ENCODE assay signal across 17 cellular contexts in the genomic region with DNA sequence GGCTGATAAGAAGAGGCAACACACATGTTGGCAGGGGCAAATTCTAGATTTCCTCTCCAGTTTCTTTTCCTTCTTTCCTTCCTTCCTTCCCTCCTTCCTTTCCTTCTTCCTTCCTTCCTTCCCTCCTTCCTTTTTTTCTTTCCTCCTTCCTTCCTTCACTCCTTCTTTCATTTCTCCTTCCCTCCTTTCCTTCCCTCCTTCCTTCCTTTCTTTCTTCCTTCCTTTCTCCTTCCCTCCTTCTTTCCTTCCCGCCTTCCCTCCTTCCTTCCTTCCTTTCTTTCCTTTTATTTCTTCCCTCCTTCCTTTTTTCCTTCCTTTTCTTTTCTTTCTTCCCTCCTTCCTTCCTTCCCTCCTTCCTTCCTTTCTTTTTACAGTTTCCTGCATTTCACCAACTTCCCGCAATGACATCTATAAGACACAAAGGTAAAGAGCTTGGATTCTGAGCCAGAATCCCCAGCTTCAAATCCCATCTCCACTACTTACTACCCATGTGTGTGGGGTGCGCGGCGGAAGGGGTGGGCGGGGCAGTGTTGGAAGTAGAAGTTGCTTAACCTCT. TPM values are rescaled to one million over a fixed set of nuclear protein-coding genes. Genes with fewer than 3 reads are reported as not detected.
DNase-seq lines count a peak whose midpoint lies in the region; TF ChIP-seq lines count a peak whose summit lies in the region.
"Had no signal": no experiment of that assay in that cellular context is flagged by ENCODE, and none has a peak within 500 bp of the region (broad histone marks: within the 10 kb centered on the region; RNA-seq: fewer than 3 reads in every experiment).

No MANE protein-coding gene starts in this region.

- DNase-seq in adrenal gland = peak in 1 of 7 donors; percentile 21
- no peak for DNase-seq in hepatocyte (ENCODE audit: low spot score)
- DNase-seq in mesothelial cell of epicardium (ENCODE audit: low spot score in 2 of 2, unreplicated experiment in 2 of 2) = no peak
- DNase-seq in immature natural killer cell = no peak
- DNase-seq in NCI-H526 treated with DMSO at 0.1 percent for 48 hours (lab: John Stamatoyannopoulos, UW) = no peak
- no peak for DNase-seq in stimulated activated CD4-positive, alpha-beta T cell treated with anti-CD3 and anti-CD28 coated beads, Interleukin-12 subunit alpha, Interleukin-12 subunit beta, amount 100 ng/mL, for 4 hours
- DNase-seq in foreskin melanocyte = no peak
- DNase-seq: AML-193; Calu3; CD8-positive, alpha-beta T cell; DMS79 treated with DMSO at 0.1 percent for 48 hours; GF-D8; GOT3; H7 had no signal

- no peak overlapping the region for H2AFZ ChIP-seq in hepatocyte

- H3K4me1 Mint-ChIP-seq in mesothelial cell of epicardium (peaks cover 15% of the 10 kb centered on the region), immature natural killer cell (no peaks in the 10 kb centered on the region)

- H3K4me3 Mint-ChIP-seq in mesothelial cell of epicardium (no peak overlapping the region), immature natural killer cell (no peak overlapping the region)
- H3K4me3 Mint-ChIP-seq: CD8-positive, alpha-beta T cell had no signal

- TF ChIP-seq CTCF in adrenal gland (IDR thresholded peaks at IDR 0.05) (no peak), hepatocyte (IDR thresholded peaks at IDR 0.05; ENCODE audit: poor library complexity) (no peak), mesothelial cell of epicardium (IDR thresholded peaks at IDR 0.05; ENCODE audit: unreplicated experiment) (no peak)

- H3K79me2 ChIP-seq in hepatocyte = peaks cover 86% of the 10 kb centered on the region

- TF ChIP-seq POLR2A in adrenal gland (IDR thresholded peaks at IDR 0.05) = no peak

- no peaks in the 10 kb centered on the region for H3K27me3 Mint-ChIP-seq in mesothelial cell of epicardium (ENCODE audit: low read depth)
- peaks cover 2 to 6% (median 5%) of the 10 kb centered on the region in 3 donors for H3K27me3 Mint-ChIP-seq in immature natural killer cell (ENCODE audit: low read depth in 3 of 3)

- H4K20me1 ChIP-seq in BLaER1 (peaks cover 100% of the 10 kb centered on the region), hepatocyte (ENCODE audit: insufficient read depth, poor library complexity, severe bottlenecking) (peaks cover 13% of the 10 kb centered on the region)

- no peak overlapping the region for H3K9ac ChIP-seq in BLaER1

- H3K4me3 ChIP-seq in BLaER1 = no peak overlapping the region
- H3K4me3 ChIP-seq in adrenal gland = no peak overlapping the region
- H3K4me3 ChIP-seq in hepatocyte = no peak overlapping the region
- H3K4me3 ChIP-seq: A549 had no signal

- H3K36me3 ChIP-seq in BLaER1 (peaks cover 93% of the 10 kb centered on the region), adrenal gland (replicated peaks in 1 of 2) (peaks cover 0 to 3% of the 10 kb centered on the region in 2 donors), hepatocyte (replicated peaks; ENCODE audit: insufficient read depth, low read depth) (no peaks in the 10 kb centered on the region)

- H3K9me2 ChIP-seq in hepatocyte (replicated peaks; ENCODE audit: insufficient read depth) = no peaks in the 10 kb centered on the region

- H3K27ac Mint-ChIP-seq in mesothelial cell of epicardium = peak overlapping the region; percentile 27
- no peak overlapping the region for H3K27ac Mint-ChIP-seq in immature natural killer cell
- H3K27ac Mint-ChIP-seq: CD8-positive, alpha-beta T cell had no signal

- H3K9me3 ChIP-seq in BLaER1 (no peaks in the 10 kb centered on the region), adrenal gland (replicated peaks in 1 of 3) (no peaks in the 10 kb centered on the region), hepatocyte (ENCODE audit: low read depth) (no peaks in the 10 kb centered on the region)
- H3K9me3 ChIP-seq: A549 had no signal

- 94 to 95% (median 95%) methylated on average over 6 of the region's 6 CpGs for WGBS in adrenal gland, 4 donors
- WGBS in hepatocyte (ENCODE audit: low lambda C conversion rate, missing lambda C conversion rate) = 95% methylated on average over 5 of the region's 6 CpGs

- H3K4me2 ChIP-seq in BLaER1 (0 out of 2 replicates have a peak overlapping the region, but pooled peaks have one; percentile 25), hepatocyte (no peak overlapping the region)
- H3K4me2 ChIP-seq: A549 had no signal

- no peaks in the 10 kb centered on the region for H3K9me3 Mint-ChIP-seq in mesothelial cell of epicardium
- H3K9me3 Mint-ChIP-seq in immature natural killer cell = peaks cover 0 to 1% (median 0%) of the 10 kb centered on the region in 6 donors
- H3K9me3 Mint-ChIP-seq: CD8-positive, alpha-beta T cell had no signal

- H3K36me3 Mint-ChIP-seq in mesothelial cell of epicardium (peaks cover 4% of the 10 kb centered on the region), immature natural killer cell (no peaks in the 10 kb centered on the region)
- H3K36me3 Mint-ChIP-seq: CD8-positive, alpha-beta T cell had no signal

- H3K27me3 ChIP-seq in BLaER1 (no peaks in the 10 kb centered on the region), adrenal gland (no peaks in the 10 kb centered on the region), hepatocyte (no peaks in the 10 kb centered on the region)

- peak overlapping the region; percentile 9; the same call in 1 of the 2 replicates for H3K27ac ChIP-seq in BLaER1
- H3K27ac ChIP-seq in adrenal gland = peak overlapping the region in 3 of 5 donors; percentile 58 to 90 (median 87)
- H3K27ac ChIP-seq in hepatocyte = peak overlapping the region; percentile 87
- H3K27ac ChIP-seq: 22Rv1, A549 had no signal

- intact Hi-C loops in adrenal gland (cut with DNase I) = no loop called here

- H3K4me1 ChIP-seq in BLaER1 (peaks cover 77% of the 10 kb centered on the region), adrenal gland (replicated peaks in 1 of 2) (peaks cover 35 to 70% of the 10 kb centered on the region in 2 donors), hepatocyte (ENCODE audit: insufficient read depth) (peaks cover 19% of the 10 kb centered on the region)
- H3K4me1 ChIP-seq: A549 had no signal

RNA-seq across cellular contexts. Expression of gene INSR, which starts 35.3 kb away (rescaled TPM):
- total RNA-seq in adrenal gland = 100 to 1,000 TPM in 6 of 8 donors, 10 to 100 TPM in 2; 83.9 to 327 (median 120) TPM
- 10 to 100 TPM; 19.0 to 59.4 (median 42.1) TPM for polyA plus RNA-seq in adrenal gland
- total RNA-seq in hepatocyte = 49.9 and 59.0 TPM in 2 replicates
- polyA plus RNA-seq in hepatocyte = 17.0 and 17.7 TPM in 2 replicates
- 42.3 to 46.5 TPM (median 44.7 TPM) in 3 replicates for total RNA-seq in mesothelial cell of epicardium
- polyA plus RNA-seq in immature natural killer cell = under 1 TPM; 0.03 to 0.29 (median 0.04) TPM

Comparison
In these comparisons a context has a peak if more than half of its experiments do, and no peak if none do; other contexts are left out.
1. H3K27ac ChIP-seq: peak in every context shown above with its lines; median percentile 87 in adrenal gland; 87 in hepatocyte; 9 in BLaER1.